Comparison of ENCODE assay signal across 20 cellular contexts in the genomic region with DNA sequence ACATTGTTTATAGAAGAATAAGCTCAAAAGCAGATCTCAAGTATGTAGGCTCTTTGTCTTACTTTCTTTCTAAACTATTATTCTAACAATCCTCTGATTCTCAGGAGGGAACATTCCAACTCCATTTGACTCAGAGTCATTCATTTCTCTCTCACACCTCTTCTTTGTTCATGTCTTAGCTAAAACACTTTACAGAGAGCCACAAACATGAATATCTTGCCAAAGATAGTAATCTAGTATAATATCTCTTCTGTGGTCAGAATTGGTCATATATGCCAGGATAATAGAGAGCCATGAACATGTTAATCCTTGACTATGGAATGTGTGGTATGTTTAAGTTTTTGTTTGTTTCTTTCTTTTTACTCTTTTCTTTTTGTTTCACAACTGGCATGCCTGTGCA.
DNase-seq lines count a peak whose midpoint lies in the region; ATAC-seq, FAIRE-seq and TF ChIP-seq lines count a peak whose summit lies in the region.
"Had no signal": no experiment of that assay in that cellular context is flagged by ENCODE, and none has a peak within 500 bp of the region (broad histone marks: within the 10 kb centered on the region; RNA-seq: fewer than 3 reads in every experiment).

No MANE protein-coding gene starts in this region.

- no peak overlapping the region for H2BK20ac ChIP-seq in H1 (ENCODE audit: low read length)

- H3K9ac ChIP-seq in H1 (replicated peaks in 1 of 4; ENCODE audit: extremely low read depth in 1 of 4, low read depth in 3 of 4, low read length in 3 of 4): no peak overlapping the region
- no peak overlapping the region for H3K9ac ChIP-seq in neural progenitor cell

- ATAC-seq in GM19455 (IDR thresholded peaks at IDR 0.05; ENCODE audit: unreplicated experiment): no peak
- no peak for ATAC-seq in GM21576 (IDR thresholded peaks at IDR 0.05; ENCODE audit: unreplicated experiment)
- ATAC-seq: activated naive CD8-positive, alpha-beta T cell treated with anti-CD3 and anti-CD28 coated beads, Interleukin-2, amount 50 U/mL, for 24 hours; activated T-helper 17 cell treated with anti-CD3 and anti-CD28 coated beads, Interleukin-2, amount 50 U/mL, for 72 hours; naive thymus-derived CD4-positive, alpha-beta T cell had no signal

- no peak overlapping the region for H3K4me3 Mint-ChIP-seq in neural progenitor cell
- no peak overlapping the region for H3K4me3 Mint-ChIP-seq in activated CD4-positive, alpha-beta memory T cell treated with anti-CD3 and anti-CD28 coated beads for 36 hours
- H3K4me3 Mint-ChIP-seq: activated naive CD8-positive, alpha-beta T cell treated with anti-CD3 and anti-CD28 coated beads, Interleukin-2, amount 50 U/mL, for 24 hours; activated T-helper 17 cell treated with anti-CD3 and anti-CD28 coated beads, Interleukin-2, amount 50 U/mL, for 72 hours; naive thymus-derived CD4-positive, alpha-beta T cell had no signal

- no peaks in the 10 kb centered on the region for H3K9me3 Mint-ChIP-seq in neural progenitor cell
- peaks cover 9% of the 10 kb centered on the region for H3K9me3 Mint-ChIP-seq in activated CD4-positive, alpha-beta memory T cell treated with anti-CD3 and anti-CD28 coated beads for 36 hours

- DNase-seq in H54 (ENCODE audit: insufficient read length, low spot score): no peak
- DNase-seq in RCC 7860 (ENCODE audit: low spot score): peak; percentile 11
- DNase-seq in H1 (ENCODE audit: low read depth in 1 of 2, low spot score in 2 of 2): no peak
- DNase-seq in neural progenitor cell (ENCODE audit: low spot score): peak; percentile 5
- DNase-seq in activated CD4-positive, alpha-beta memory T cell treated with anti-CD3 and anti-CD28 coated beads for 36 hours: no peak
- DNase-seq in vagina (ENCODE audit: extremely low spot score in 2 of 2): no peak
- DNase-seq: activated naive CD8-positive, alpha-beta T cell treated with anti-CD3 and anti-CD28 coated beads, Interleukin-2, amount 50 U/mL, for 24 hours; naive thymus-derived CD4-positive, alpha-beta T cell; NCI-H1436; NCI-H2171 treated with DMSO at 0.1 percent for 48 hours; NCI-H774; Peyer's patch; posterior cingulate gyrus; spleen; T-helper 1 cell; testis had no signal

- no peak overlapping the region for H2BK12ac ChIP-seq in H1 (ENCODE audit: low read depth, low read length)

- POLR2A ChIA-PET in H1 (lab: Charles Lee; ENCODE audit: partially characterized antibody): no interaction called here
- POLR2A ChIA-PET in activated CD4-positive, alpha-beta memory T cell treated with anti-CD3 and anti-CD28 coated beads for 36 hours (lab: Charles Lee): no interaction called here

- H3K4ac ChIP-seq in H1 (replicated peaks; ENCODE audit: insufficient read length, low read depth, low read length): no peak overlapping the region

- no peaks in the 10 kb centered on the region for H3K79me1 ChIP-seq in H1 (ENCODE audit: low read depth, low read length)

- H3K36me3 ChIP-seq in H1 (ENCODE audit: control insufficient read depth in 2 of 4, insufficient read depth in 4 of 4, low read length in 3 of 4) (no peaks in the 10 kb centered on the region; a peak in 2 of 8 replicates), neural progenitor cell (no peaks in the 10 kb centered on the region), vagina (no peaks in the 10 kb centered on the region)
- H3K36me3 ChIP-seq: Peyer's patch, spleen had no signal

- H3K79me2 ChIP-seq in H1 (ENCODE audit: control insufficient read depth in 1 of 2, insufficient read depth in 2 of 2, low read length in 2 of 2): no peaks in the 10 kb centered on the region
- no peaks in the 10 kb centered on the region for H3K79me2 ChIP-seq in neural progenitor cell (ENCODE audit: low read depth)

- H3K23ac ChIP-seq in H1 (ENCODE audit: insufficient read length): no peak overlapping the region

- H4K5ac ChIP-seq in H1 (ENCODE audit: insufficient read length, low read depth, low read length): peak overlapping the region; percentile 12

- intact Hi-C loops in activated CD4-positive, alpha-beta memory T cell treated with anti-CD3 and anti-CD28 coated beads for 36 hours (cut with micrococcal nuclease): no loop called here
- intact Hi-C loops in vagina (cut with DNase I): no loop called here

- TF ChIP-seq CTCF in H1 (IDR thresholded peaks at IDR 0.05; ENCODE audit: control extremely low read depth in 1 of 3, insufficient read depth in 1 of 3, low read depth in 1 of 3, low read length in 3 of 3): no peak
- TF ChIP-seq CTCF in neural progenitor cell (IDR thresholded peaks at IDR 0.05): no peak
- no peak for TF ChIP-seq CTCF in vagina (IDR thresholded peaks at IDR 0.05)

- no peak for TF ChIP-seq RAD21 in H1 (IDR thresholded peaks at IDR 0.05 in 1 of 2, conservative IDR thresholded peaks at IDR 0.05 in 1 of 2; ENCODE audit: low read depth in 2 of 2, low read length in 2 of 2)

- no peaks in the 10 kb centered on the region for H3K27me3 ChIP-seq in H1 (replicated peaks in 1 of 4; ENCODE audit: control insufficient read depth in 3 of 4, extremely low read depth in 1 of 4, insufficient read depth in 3 of 4, low read length in 3 of 4)
- H3K27me3 ChIP-seq in neural progenitor cell: no peaks in the 10 kb centered on the region
- no peaks in the 10 kb centered on the region for H3K27me3 ChIP-seq in vagina
- H3K27me3 ChIP-seq: Peyer's patch, spleen, testis had no signal

- FAIRE-seq in H54 (lab: Jason Lieb, UNC) (peak; percentile 62), RCC 7860 (lab: Jason Lieb, UNC) (peak; percentile 46), H1 (lab: Jason Lieb, UNC) (no peak)
- FAIRE-seq: colon had no signal

- no peak for TF ChIP-seq EP300 in H1 (IDR thresholded peaks at IDR 0.05; ENCODE audit: borderline replicate concordance in 1 of 2, low read depth in 2 of 2, low read length in 2 of 2)

- no peak overlapping the region for H3K14ac ChIP-seq in H1 (ENCODE audit: insufficient read length)

- H3K4me2 ChIP-seq in H1 (ENCODE audit: insufficient read depth in 1 of 2, low read depth in 2 of 2, low read length in 2 of 2) (no peak overlapping the region; a peak in 1 of 4 replicates), neural progenitor cell (no peak overlapping the region)

- no peak overlapping the region for H3K18ac ChIP-seq in H1 (ENCODE audit: extremely low read depth, low read length)

- no peak overlapping the region for H3K4me3 ChIP-seq in H1 (ENCODE audit: extremely low read depth in 1 of 4, insufficient read depth in 2 of 4, low read depth in 3 of 4, low read length in 4 of 4)
- no peak overlapping the region for H3K4me3 ChIP-seq in neural progenitor cell
- H3K4me3 ChIP-seq in vagina: no peak overlapping the region
- H3K4me3 ChIP-seq: Peyer's patch, spleen, testis had no signal

- H2BK120ac ChIP-seq in H1 (replicated peaks; ENCODE audit: low read depth, low read length): no peak overlapping the region

- H4K20me1 ChIP-seq in H1 (replicated peaks in 1 of 2; ENCODE audit: control insufficient read depth in 1 of 2, insufficient read depth in 2 of 2, low read length in 2 of 2) (no peaks in the 10 kb centered on the region), neural progenitor cell (ENCODE audit: low read depth) (no peaks in the 10 kb centered on the region)

- no peaks in the 10 kb centered on the region; the same call in 1 of the 2 replicates for H3K23me2 ChIP-seq in H1 (ENCODE audit: low read depth, low read length)

- no peak overlapping the region for H3K56ac ChIP-seq in H1 (replicated peaks; ENCODE audit: insufficient read length, low read depth, low read length)

- H3K27ac Mint-ChIP-seq in neural progenitor cell: no peak overlapping the region
- H3K27ac Mint-ChIP-seq in activated CD4-positive, alpha-beta memory T cell treated with anti-CD3 and anti-CD28 coated beads for 36 hours: no peak overlapping the region
- H3K27ac Mint-ChIP-seq: activated naive CD8-positive, alpha-beta T cell treated with anti-CD3 and anti-CD28 coated beads, Interleukin-2, amount 50 U/mL, for 24 hours; activated T-helper 17 cell treated with anti-CD3 and anti-CD28 coated beads, Interleukin-2, amount 50 U/mL, for 72 hours; naive thymus-derived CD4-positive, alpha-beta T cell had no signal

- peaks cover 20% of the 10 kb centered on the region for H3K4me1 Mint-ChIP-seq in neural progenitor cell
- H3K4me1 Mint-ChIP-seq in activated CD4-positive, alpha-beta memory T cell treated with anti-CD3 and anti-CD28 coated beads for 36 hours (ENCODE audit: low read depth): no peaks in the 10 kb centered on the region
- H3K4me1 Mint-ChIP-seq: activated naive CD8-positive, alpha-beta T cell treated with anti-CD3 and anti-CD28 coated beads, Interleukin-2, amount 50 U/mL, for 24 hours; activated T-helper 17 cell treated with anti-CD3 and anti-CD28 coated beads, Interleukin-2, amount 50 U/mL, for 72 hours; naive thymus-derived CD4-positive, alpha-beta T cell had no signal

- H2AFZ ChIP-seq in H1 (ENCODE audit: low read length): no peak overlapping the region
- no peak overlapping the region for H2AFZ ChIP-seq in neural progenitor cell (replicated peaks)

- H4K8ac ChIP-seq in H1 (ENCODE audit: extremely low read depth, insufficient read depth, low read length): no peak overlapping the region

- H2BK15ac ChIP-seq in H1 (ENCODE audit: low read length): no peak overlapping the region

- no peaks in the 10 kb centered on the region for H3F3A ChIP-seq in neural progenitor cell (ENCODE audit: low read depth)

- H3K27ac ChIP-seq in H1 (ENCODE audit: low read depth, low read length) (no peak overlapping the region), neural progenitor cell (no peak overlapping the region), vagina (no peak overlapping the region)
- H3K27ac ChIP-seq: Peyer's patch, spleen, testis had no signal

- TF ChIP-seq POLR2A in H54 (IDR thresholded peaks at IDR 0.05; ENCODE audit: low read depth, low read length) (no peak), H1 (IDR thresholded peaks at IDR 0.05; ENCODE audit: control extremely low read depth in 1 of 2, low read depth in 2 of 2, low read length in 2 of 2) (no peak), vagina (IDR thresholded peaks at IDR 0.05) (no peak)

- peaks cover 0 to 14% (median 6%) of the 10 kb centered on the region in 4 experiments; a peak in 5 of 7 replicates for H3K4me1 ChIP-seq in H1 (replicated peaks in 1 of 4; ENCODE audit: control insufficient read depth in 3 of 4, insufficient read depth in 4 of 4, low read length in 3 of 4)
- no peaks in the 10 kb centered on the region for H3K4me1 ChIP-seq in neural progenitor cell
- no peaks in the 10 kb centered on the region for H3K4me1 ChIP-seq in vagina
- H3K4me1 ChIP-seq: Peyer's patch, spleen, testis had no signal

- peaks cover 2% of the 10 kb centered on the region for H3K27me3 Mint-ChIP-seq in neural progenitor cell (ENCODE audit: insufficient read depth, low read depth)
- H3K27me3 Mint-ChIP-seq in activated CD4-positive, alpha-beta memory T cell treated with anti-CD3 and anti-CD28 coated beads for 36 hours: no peaks in the 10 kb centered on the region
- H3K27me3 Mint-ChIP-seq: activated naive CD8-positive, alpha-beta T cell treated with anti-CD3 and anti-CD28 coated beads, Interleukin-2, amount 50 U/mL, for 24 hours; activated T-helper 17 cell treated with anti-CD3 and anti-CD28 coated beads, Interleukin-2, amount 50 U/mL, for 72 hours; naive thymus-derived CD4-positive, alpha-beta T cell had no signal

- H3K36me3 Mint-ChIP-seq in neural progenitor cell: peaks cover 2% of the 10 kb centered on the region
- no peaks in the 10 kb centered on the region for H3K36me3 Mint-ChIP-seq in activated CD4-positive, alpha-beta memory T cell treated with anti-CD3 and anti-CD28 coated beads for 36 hours
- H3K36me3 Mint-ChIP-seq: naive thymus-derived CD4-positive, alpha-beta T cell had no signal

- no peak overlapping the region for H2AK5ac ChIP-seq in H1 (ENCODE audit: low read depth, low read length)

- H4K91ac ChIP-seq in H1 (replicated peaks; ENCODE audit: insufficient read length, low read length): no peak overlapping the region

- no peaks in the 10 kb centered on the region for H3K9me3 ChIP-seq in H1 (ENCODE audit: insufficient read depth in 2 of 2, low read depth in 1 of 2, low read length in 1 of 2)
- no peaks in the 10 kb centered on the region for H3K9me3 ChIP-seq in neural progenitor cell (ENCODE audit: low read depth)
- no peaks in the 10 kb centered on the region for H3K9me3 ChIP-seq in vagina
- H3K9me3 ChIP-seq: Peyer's patch, testis had no signal

- H2BK5ac ChIP-seq in H1 (ENCODE audit: low read depth, low read length): no peak overlapping the region

- CTCF ChIA-PET in H1 (lab: Charles Lee; ENCODE audit: partially characterized antibody): interaction anchor here (0.6 to 0.9 kb wide), 2 partner anchors 780 to 843 kb away, joined by 3 to 4 read pairs; no protein-coding TSS in a partner anchor
- CTCF ChIA-PET in activated CD4-positive, alpha-beta memory T cell treated with anti-CD3 and anti-CD28 coated beads for 36 hours (lab: Charles Lee): no interaction called here

Comparison
In these comparisons a context has a peak if more than half of its experiments do, and no peak if none do; other contexts are left out.
1. DNase-seq: peak in RCC 7860 (single experiment) and neural progenitor cell (single experiment); none in H54 (single experiment), H1 (0 of 2), activated CD4-positive, alpha-beta memory T cell treated with anti-CD3 and anti-CD28 coated beads for 36 hours (single experiment) and vagina (0 of 2).